8 cellular contexts compared by ENCODE assay signal in genomic region chr7:155190608-155191536, GRCh38.
DNase-seq lines count a peak whose midpoint lies in the region; ATAC-seq and TF ChIP-seq lines count a peak whose summit lies in the region.

No MANE protein-coding gene starts in this region.

- H3K27me3 ChIP-seq in CD8-positive, alpha-beta T cell (ENCODE audit: insufficient read depth, low read length), result no peaks in the 10 kb centered on the region
- H3K27me3 ChIP-seq in Panc1 (ENCODE audit: control insufficient read depth, insufficient read depth, low read length), result no peaks in the 10 kb centered on the region
- H3K27me3 ChIP-seq in psoas muscle (ENCODE audit: insufficient read depth in 3 of 3, low read length in 2 of 3), result no peaks in the 10 kb centered on the region

- intact Hi-C loops in CD8-positive, alpha-beta T cell (cut with DNase I, micrococcal nuclease), result loop anchor here (1.0 to 10.0 kb wide), 7 partner anchors 14 to 264 kb away; partner anchors contain the start of gene INSIG1 (in 2 of the 2)
- intact Hi-C loops in Panc1 (cut with micrococcal nuclease; ENCODE audit: unreplicated experiment), result loop anchor here (2.0 to 5.0 kb wide), 2 partner anchors 106 to 154 kb away; partner anchors contain the start of gene INSIG1
- intact Hi-C loops in head of caudate nucleus (cut with DNase I), result loop anchor here (5.0 kb wide), 1 partner anchor 156 kb away; no protein-coding TSS in a partner anchor
- intact Hi-C loops in psoas muscle (cut with DNase I), result loop anchor here (1.0 to 5.0 kb wide), 5 partner anchors 66 to 279 kb away; no protein-coding TSS in a partner anchor

- peak in 6 of 7 experiments; percentile 38 to 79 (median 60) for DNase-seq in CD8-positive, alpha-beta T cell
- DNase-seq in Panc1 (ENCODE audit: low read depth, low spot score) (no peak), activated gamma-delta T cell (lab: John Stamatoyannopoulos, UW) (peak; percentile 27), head of caudate nucleus (peak in 38 of 42 donors; percentile 23 to 87 (median 66)), psoas muscle (peak; percentile 63 to 71)

- no peak overlapping the region for H3K27ac ChIP-seq in CD8-positive, alpha-beta T cell (ENCODE audit: low read depth, low read length)
- H3K27ac ChIP-seq in Panc1 (ENCODE audit: low read length), result no peak overlapping the region
- H3K27ac ChIP-seq in psoas muscle, result no peak overlapping the region

- TF ChIP-seq CTCF in CD8-positive, alpha-beta T cell (IDR thresholded peaks at IDR 0.05), result peak; percentile 91
- TF ChIP-seq CTCF in Panc1 (IDR thresholded peaks at IDR 0.05) (peak; percentile 97), psoas muscle (IDR thresholded peaks at IDR 0.05) (peak; percentile 83)

- POLR2A ChIA-PET in CD8-positive, alpha-beta T cell (lab: Charles Lee), result no interaction called here
- POLR2A ChIA-PET in Panc1 (lab: Charles Lee), result no interaction called here

- H3K4me3 ChIP-seq in CD8-positive, alpha-beta T cell (ENCODE audit: low read depth, low read length), result no peak overlapping the region
- H3K4me3 ChIP-seq in Panc1 (ENCODE audit: low read depth in 2 of 2, low read length in 2 of 2) (peak overlapping the region; percentile 10 to 53), psoas muscle (peak overlapping the region; percentile 48)

- ATAC-seq in CD8-positive, alpha-beta T cell, result peak; percentile 90
- ATAC-seq in GM21576 (IDR thresholded peaks at IDR 0.05; ENCODE audit: unreplicated experiment) (peak; percentile 59), Panc1 (peak; percentile 80), psoas muscle (peak; percentile 55 to 90 (median 80)), GM19452 (IDR thresholded peaks at IDR 0.05; ENCODE audit: unreplicated experiment) (no peak), GM21737 (IDR thresholded peaks at IDR 0.05; ENCODE audit: unreplicated experiment) (no peak)

- peaks cover 14% of the 10 kb centered on the region for H3K27me3 Mint-ChIP-seq in CD8-positive, alpha-beta T cell (ENCODE audit: low read depth)

- peaks cover 3% of the 10 kb centered on the region for H3K4me1 Mint-ChIP-seq in CD8-positive, alpha-beta T cell (ENCODE audit: low read depth)

- no peaks in the 10 kb centered on the region for H3K36me3 Mint-ChIP-seq in CD8-positive, alpha-beta T cell

- H3K36me3 ChIP-seq in CD8-positive, alpha-beta T cell (ENCODE audit: insufficient read depth, low read length), result no peaks in the 10 kb centered on the region
- no peaks in the 10 kb centered on the region for H3K36me3 ChIP-seq in Panc1 (ENCODE audit: control insufficient read depth, insufficient read depth, low read length)
- no peaks in the 10 kb centered on the region for H3K36me3 ChIP-seq in psoas muscle (ENCODE audit: insufficient read depth in 1 of 2, low read depth in 1 of 2)

- 26 to 31% (median 26%) methylated on average over 44 of the region's 44 CpGs for WGBS in psoas muscle, 3 donors

- peak overlapping the region; percentile 22 for H3K4me3 Mint-ChIP-seq in CD8-positive, alpha-beta T cell

- peaks cover 2% of the 10 kb centered on the region for H3K4me1 ChIP-seq in CD8-positive, alpha-beta T cell (ENCODE audit: insufficient read depth, low read length)
- H3K4me1 ChIP-seq in Panc1 (ENCODE audit: control insufficient read depth, insufficient read depth, low read length), result no peaks in the 10 kb centered on the region
- peaks cover 6% of the 10 kb centered on the region for H3K4me1 ChIP-seq in psoas muscle

- no TSS peak for BruUV-seq in Panc1 (replicated peaks; lab: Mats Ljungman, UMichigan)

- peaks cover 4% of the 10 kb centered on the region for H3K9me3 Mint-ChIP-seq in CD8-positive, alpha-beta T cell

- CTCF ChIA-PET in CD8-positive, alpha-beta T cell (lab: Charles Lee), result interaction anchor here (0.6 to 5.1 kb wide), 19 partner anchors 12 to 277 kb away, joined by 3 to 83 read pairs (median 4); partner anchors contain the start of gene INSIG1
- CTCF ChIA-PET in Panc1 (lab: Charles Lee), result interaction anchor here (0.6 to 0.7 kb wide), 4 partner anchors 58 to 393 kb away, joined by 3 to 9 read pairs (median 4); no protein-coding TSS in a partner anchor

- H3K9me3 ChIP-seq in CD8-positive, alpha-beta T cell (ENCODE audit: low read length), result peaks cover 4% of the 10 kb centered on the region
- H3K9me3 ChIP-seq in Panc1 (ENCODE audit: control insufficient read depth, insufficient read depth, low read depth, low read length) (peaks cover 7% of the 10 kb centered on the region; the same call in 1 of the 2 replicates), psoas muscle (peaks cover 4% of the 10 kb centered on the region)

- H3K27ac Mint-ChIP-seq in CD8-positive, alpha-beta T cell, result no peak overlapping the region

- in situ Hi-C loops in Panc1 (cut with HindIII; ENCODE audit: low pct_unique_long_range_greater_than_20kb, low sequenced_read_pairs), result no loop called here

Comparison
In these comparisons a context has a peak if more than half of its experiments do, and no peak if none do; other contexts are left out.
1. ATAC-seq: peak in CD8-positive, alpha-beta T cell (single experiment), GM21576 (single experiment), Panc1 (single experiment) and psoas muscle (4 of 4); none in GM19452 (single experiment) and GM21737 (single experiment).
2. Peak in every context shown above with its lines, with median percentiles within 50 percentile points of each other: CTCF ChIP-seq.